Comparison of ENCODE assay signal across 1 cellular context in genomic region chr11:11972942-11973341, GRCh38.
TF ChIP-seq lines count a peak whose summit lies in the region.

No MANE protein-coding gene starts in this region.

TF ChIP-seq in GM23338, 12 proteins besides CTCF, POLR2A, EP300 and RAD21 (continued from another document):
- TF ChIP-seq ZNF462 (CRISPR knock-in tag; IDR thresholded peaks at IDR 0.05) (no peak), REST (IDR thresholded peaks at IDR 0.05; ENCODE audit: unreplicated experiment) (no peak), NANOG (IDR thresholded peaks at IDR 0.05; ENCODE audit: borderline replicate concordance) (no peak), ZNF331 (CRISPR knock-in tag; IDR thresholded peaks at IDR 0.05; ENCODE audit: low read depth) (no peak), STAT1 (IDR thresholded peaks at IDR 0.05; ENCODE audit: unreplicated experiment) (no peak), CREB1 (CRISPR knock-in tag; IDR thresholded peaks at IDR 0.05; ENCODE audit: low read depth) (no peak), ZNF114 (CRISPR knock-in tag; IDR thresholded peaks at IDR 0.05) (no peak)
